ENCODE assay signal across 1 cellular context in the genomic region with DNA sequence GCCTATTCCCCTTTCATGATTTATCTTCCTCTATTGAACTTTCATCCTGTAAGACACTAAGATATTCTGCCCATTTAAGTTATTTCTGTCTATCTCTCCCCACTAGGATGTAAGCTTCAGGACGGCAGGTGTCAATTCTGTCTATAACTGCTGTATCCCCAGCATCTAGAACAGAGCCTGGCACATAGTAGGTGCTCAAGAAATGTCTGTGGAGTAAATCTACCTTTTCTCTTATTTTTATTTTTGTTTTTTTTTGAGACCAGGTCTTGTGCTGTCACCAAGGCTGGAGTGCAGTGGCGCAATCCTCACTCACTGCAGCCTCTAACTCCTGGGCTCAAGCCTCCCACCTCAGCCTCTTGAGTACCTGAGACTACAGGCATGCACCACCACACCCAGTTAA.
A peak's percentile ranks its signal among the peaks of the same experiment; 100 is the strongest.
TF ChIP-seq lines count a peak whose summit lies in the region.

No MANE protein-coding gene starts in this region.

TF ChIP-seq in HEK293, 187 proteins besides CTCF, POLR2A, EP300 and RAD21:
- TF ChIP-seq ZNF707 (tag by site-specific recombination; IDR thresholded peaks at IDR 0.05) (no peak), HOXD13 (CRISPR knock-in tag; IDR thresholded peaks at IDR 0.05; ENCODE audit: borderline replicate concordance) (no peak), ZNF664 (tag by site-specific recombination; IDR thresholded peaks at IDR 0.05) (peak; percentile 52; the same call in 1 of the 2 replicates)
